In the genomic region with DNA sequence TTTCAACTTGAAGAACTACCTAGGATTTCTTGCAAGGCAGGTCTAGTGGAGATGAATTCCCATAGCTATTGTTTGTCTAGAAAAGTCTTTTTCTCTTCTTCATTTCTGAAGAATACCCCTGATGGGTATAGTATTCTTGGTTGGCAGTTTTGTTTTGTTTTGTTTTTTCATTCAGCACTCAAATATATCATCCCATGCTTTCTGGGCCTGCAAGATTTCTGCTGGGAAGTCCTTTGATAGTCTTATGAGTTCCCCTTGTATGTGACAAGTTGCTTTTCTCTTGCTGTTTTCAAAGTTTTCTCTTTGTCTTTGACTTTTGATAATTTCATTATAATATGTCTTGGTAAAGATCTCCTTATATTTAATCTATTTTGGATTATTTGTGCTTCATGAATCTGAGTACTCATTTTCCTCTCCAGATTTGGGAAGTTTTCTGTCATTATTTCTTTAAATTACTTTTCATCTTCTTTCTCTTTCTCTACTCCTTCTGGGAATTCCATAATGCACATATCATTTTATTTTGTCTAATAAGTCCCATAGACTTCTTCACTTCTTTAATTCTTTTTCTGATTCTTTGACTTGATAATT, we compare ENCODE assay signal across 33 cellular contexts.
"Had no signal": no experiment of that assay in that cellular context is flagged by ENCODE, and none has a peak within 500 bp of the region (broad histone marks: within the 10 kb centered on the region; RNA-seq: fewer than 3 reads in every experiment).

No MANE protein-coding gene starts in this region.

- H3K27me3 ChIP-seq: adrenal gland, ascending aorta, body of pancreas, brain microvascular endothelial cell, breast epithelium, cardiac muscle cell had no signal

- H3K36me3 ChIP-seq: adrenal gland, ascending aorta, brain microvascular endothelial cell, breast epithelium, cardiac muscle cell had no signal

- ATAC-seq: activated naive CD4-positive, alpha-beta T cell treated with anti-CD3 and anti-CD28 coated beads, Interleukin-2, amount 50 U/mL, for 72 hours; activated naive CD8-positive, alpha-beta T cell treated with anti-CD3 and anti-CD28 coated beads, Interleukin-2, amount 50 U/mL, for 24 hours; activated T-cell treated with anti-CD3 and anti-CD28 coated beads, Interleukin-2, amount 50 U/mL, for 4 hours; activated T-cell treated with anti-CD3 and anti-CD28 coated beads, Interleukin-2, amount 50 U/mL, for 72 hours; activated T-helper 17 cell treated with anti-CD3 and anti-CD28 coated beads, Interleukin-2, amount 50 U/mL, for 72 hours; body of pancreas had no signal

- H3K4me3 ChIP-seq: adrenal gland, ascending aorta, body of pancreas, breast epithelium, cardiac muscle cell had no signal

- DNase-seq: activated effector memory CD4-positive, alpha-beta T cell treated with anti-CD3 and anti-CD28 coated beads, Interleukin-2, amount 50 U/mL, for 16 hours; activated effector memory CD4-positive, alpha-beta T cell treated with Interleukin-2 at 50 U/mL for 16 hours; activated gamma-delta T cell; activated gamma-delta T cell treated with Interleukin-2 at 50 U/mL for 16 hours; activated naive CD4-positive, alpha-beta T cell; activated naive CD4-positive, alpha-beta T cell treated with anti-CD3 and anti-CD28 coated beads for 36 hours; activated naive CD4-positive, alpha-beta T cell treated with anti-CD3 and anti-CD28 coated beads, Interleukin-2, amount 10 ng/mL, durations not matched to agents 7 days and 5 days; activated naive CD4-positive, alpha-beta T cell treated with anti-CD3 and anti-CD28 coated beads, Interleukin-2, amount 50 U/mL, for 16 hours; activated naive CD4-positive, alpha-beta T cell treated with Interleukin-2 at 50 U/mL for 16 hours; activated naive CD8-positive, alpha-beta T cell treated with anti-CD3 and anti-CD28 coated beads for 36 hours; activated naive CD8-positive, alpha-beta T cell treated with anti-CD3 and anti-CD28 coated beads, Interleukin-2, amount 10 ng/mL, durations not matched to agents 7 days and 5 days; activated naive CD8-positive, alpha-beta T cell treated with anti-CD3 and anti-CD28 coated beads, Interleukin-2, amount 50 U/mL, for 24 hours; activated T-cell treated with anti-CD3 and anti-CD28 coated beads, Interleukin-2, amount 50 U/mL, for 24 hours; activated T-cell treated with anti-CD3 and anti-CD28 coated beads, Interleukin-2, amount 50 U/mL, for 4 hours; activated T-cell treated with anti-CD3 and anti-CD28 coated beads, Interleukin-2, amount 50 U/mL, for 48 hours; activated T-cell treated with anti-CD3 and anti-CD28 coated beads, Interleukin-2, amount 50 U/mL, for 72 hours; amniotic stem cell; amygdala; anterior cingulate cortex; aorta; body of pancreas; brain microvascular endothelial cell; caudate nucleus; central memory CD4-positive, alpha-beta T cell; cerebellar nuclear complex had no signal

- H3K9me3 ChIP-seq: ascending aorta had no signal

- H3K27ac ChIP-seq: adrenal gland, ascending aorta, body of pancreas, brain microvascular endothelial cell, breast epithelium, cardiac muscle cell had no signal

- H3K4me1 ChIP-seq: adrenal gland, ascending aorta, body of pancreas, breast epithelium had no signal

- FAIRE-seq: astrocyte, bronchial epithelial cell had no signal
